In genomic region chr12:53097207-53097563, GRCh38 we compare ENCODE assay signal across 1 cellular context.
TF ChIP-seq lines count a peak whose summit lies in the region.

No MANE protein-coding gene starts in this region.

TF ChIP-seq in HepG2, 621 proteins besides CTCF, POLR2A, EP300 and RAD21:
- TF ChIP-seq MTF1 (CRISPR knock-in tag; IDR thresholded peaks at IDR 0.05) (no peak), ZNF263 (CRISPR knock-in tag; IDR thresholded peaks at IDR 0.05) (peak; percentile 92), ZBTB7B (CRISPR knock-in tag; IDR thresholded peaks at IDR 0.05) (peak; percentile 5; the same call in 1 of the 2 replicates), ATF1 (CRISPR knock-in tag; IDR thresholded peaks at IDR 0.05) (no peak), SRSF1 (optimal IDR thresholded peaks at IDR 0.05; ENCODE audit: low read depth, low read length) (peak; percentile 23), ZSCAN25 (CRISPR knock-in tag; IDR thresholded peaks at IDR 0.05) (no peak), BCL3 (CRISPR knock-in tag; IDR thresholded peaks at IDR 0.05) (0 out of 2 replicates have a peak, but pooled peaks have one; percentile 5), TEAD3 (CRISPR knock-in tag; optimal IDR thresholded peaks at IDR 0.05; ENCODE audit: borderline replicate concordance) (peak; percentile 21)
